ENCODE assay signal across 9 cellular contexts in the genomic region with DNA sequence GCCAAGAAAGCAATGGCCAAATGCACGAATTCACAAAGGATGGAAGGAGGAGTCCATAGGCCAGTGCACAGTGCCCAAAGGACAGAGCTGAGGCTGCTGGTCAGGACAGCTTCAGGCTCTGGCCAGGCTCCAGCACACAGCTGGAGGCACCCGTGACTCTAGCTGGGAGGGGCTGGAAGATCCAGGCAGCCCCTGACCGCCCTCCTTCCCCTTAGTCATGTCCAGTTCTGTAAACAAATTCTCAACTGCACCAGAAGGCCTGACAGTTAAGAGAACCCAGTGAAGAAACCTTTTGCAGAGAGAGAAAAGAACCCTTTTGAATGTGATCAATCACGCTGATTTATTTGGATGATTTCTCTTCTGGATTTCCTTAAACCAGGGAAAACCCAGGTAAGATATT. TPM values are rescaled to one million over a fixed set of nuclear protein-coding genes. Genes with fewer than 3 reads are reported as not detected.
DNase-seq lines count a peak whose midpoint lies in the region; ATAC-seq, FAIRE-seq and TF ChIP-seq lines count a peak whose summit lies in the region.
"Had no signal": no experiment of that assay in that cellular context is flagged by ENCODE, and none has a peak within 500 bp of the region (broad histone marks: within the 10 kb centered on the region; RNA-seq: fewer than 3 reads in every experiment).

No MANE protein-coding gene starts in this region.

- TF ChIP-seq CTCF in Calu3 (IDR thresholded peaks at IDR 0.05; ENCODE audit: unreplicated experiment), result no peak
- no peak for TF ChIP-seq CTCF in CD4-positive, alpha-beta T cell (IDR thresholded peaks at IDR 0.05)

- H3K27ac Mint-ChIP-seq in Calu3 (ENCODE audit: unreplicated experiment), result no peak overlapping the region
- no peak overlapping the region for H3K27ac Mint-ChIP-seq in CD4-positive, alpha-beta T cell

- intact Hi-C loops in Calu3 (cut with micrococcal nuclease; ENCODE audit: unreplicated experiment), result no loop called here
- intact Hi-C loops in posterior vena cava (cut with DNase I), result loop anchor here in 1 of 2 donors (10.0 kb wide), 2 partner anchors 56 to 116 kb away; no protein-coding TSS in a partner anchor
- intact Hi-C loops in CD4-positive, alpha-beta T cell (cut with DNase I, micrococcal nuclease), result loop anchor here (10.0 kb wide), 2 partner anchors 164 to 406 kb away; partner anchors contain the start of genes IAH1 (in 1 of the 2) and KLF11 (in 1 of the 2)

- FAIRE-seq in GM12891 (lab: Jason Lieb, UNC), result no peak

- H3K27me3 Mint-ChIP-seq in Calu3 (ENCODE audit: unreplicated experiment), result no peaks in the 10 kb centered on the region
- no peaks in the 10 kb centered on the region for H3K27me3 Mint-ChIP-seq in CD4-positive, alpha-beta T cell

- peak; percentile 75 for ATAC-seq in SK-N-SH treated with all-trans-retinoic acid at 6 μM for 48 hours
- ATAC-seq in CD4-positive, alpha-beta T cell (ENCODE audit: poor library complexity), result no peak
- no peak for ATAC-seq in HG02623 (IDR thresholded peaks at IDR 0.05; ENCODE audit: unreplicated experiment)

- peaks cover 42% of the 10 kb centered on the region for H3K4me1 Mint-ChIP-seq in Calu3 (ENCODE audit: low read depth, unreplicated experiment)
- H3K4me1 Mint-ChIP-seq in CD4-positive, alpha-beta T cell (ENCODE audit: low read depth), result peaks cover 6% of the 10 kb centered on the region

- H3K4me3 Mint-ChIP-seq in Calu3 (ENCODE audit: low read depth, unreplicated experiment), result no peak overlapping the region
- no peak overlapping the region for H3K4me3 Mint-ChIP-seq in CD4-positive, alpha-beta T cell

- H3K9me3 ChIP-seq in CD4-positive, alpha-beta T cell (ENCODE audit: control insufficient read depth, low read length), result no peaks in the 10 kb centered on the region

- POLR2A ChIA-PET in CD4-positive, alpha-beta T cell (lab: Charles Lee), result interaction anchor here (1.4 kb wide), 1 partner anchor 8 kb away, joined by 3 read pairs; no protein-coding TSS in a partner anchor

- BruUV-seq in Calu3 (replicated peaks; lab: Mats Ljungman, UMichigan), result no TSS peak

- TF ChIP-seq POLR2A in GM12891 (IDR thresholded peaks at IDR 0.05; ENCODE audit: low read depth, low read length), result no peak

- no peaks in the 10 kb centered on the region for H3K36me3 Mint-ChIP-seq in Calu3 (ENCODE audit: insufficient read depth, unreplicated experiment)
- no peaks in the 10 kb centered on the region for H3K36me3 Mint-ChIP-seq in CD4-positive, alpha-beta T cell (ENCODE audit: low read depth)

- H3K27me3 ChIP-seq in CD4-positive, alpha-beta T cell (ENCODE audit: control insufficient read depth, insufficient read depth, low read length), result no peaks in the 10 kb centered on the region

- H3K9me3 Mint-ChIP-seq in Calu3 (ENCODE audit: low read depth, unreplicated experiment), result no peaks in the 10 kb centered on the region
- H3K9me3 Mint-ChIP-seq in CD4-positive, alpha-beta T cell, result no peaks in the 10 kb centered on the region

- no peak overlapping the region for H3K27ac ChIP-seq in CD4-positive, alpha-beta T cell (ENCODE audit: low read depth, low read length)

- CTCF ChIA-PET in Calu3 (lab: Charles Lee), result interaction anchor here (0.9 to 1.3 kb wide), 2 partner anchors 10 to 161 kb away, joined by 3 read pairs; no protein-coding TSS in a partner anchor
- CTCF ChIA-PET in CD4-positive, alpha-beta T cell (lab: Charles Lee), result interaction anchor here (0.9 kb wide), 1 partner anchor 58 kb away, joined by 3 read pairs; no protein-coding TSS in a partner anchor

- DNase-seq in Calu3 (peak; percentile 68), globus pallidus (ENCODE audit: low spot score) (peak; percentile 98), posterior vena cava (ENCODE audit: low spot score) (peak; percentile 93), GM12891 (ENCODE audit: insufficient read length, low spot score) (no peak), NCI-H1930 (lab: John Stamatoyannopoulos, UW) (no peak)
- DNase-seq in CD4-positive, alpha-beta T cell, result no peak
- DNase-seq: NCI-H2029 had no signal

TF ChIP-seq in SK-N-SH treated with all-trans-retinoic acid at 6 μM for 48 hours, 23 proteins besides CTCF, POLR2A, EP300 and RAD21:
- TF ChIP-seq PPARA (CRISPR knock-in tag; IDR thresholded peaks at IDR 0.05; ENCODE audit: borderline replicate concordance) (no peak), ZC3H10 (CRISPR knock-in tag; IDR thresholded peaks at IDR 0.05) (no peak), POU6F1 (CRISPR knock-in tag; IDR thresholded peaks at IDR 0.05; ENCODE audit: borderline replicate concordance, low read depth) (no peak), ARNTL (CRISPR knock-in tag; IDR thresholded peaks at IDR 0.05; ENCODE audit: borderline replicate concordance, low read depth) (no peak), ESRRG (CRISPR knock-in tag; IDR thresholded peaks at IDR 0.05) (no peak)
- TF ChIP-seq, protein P1, sequence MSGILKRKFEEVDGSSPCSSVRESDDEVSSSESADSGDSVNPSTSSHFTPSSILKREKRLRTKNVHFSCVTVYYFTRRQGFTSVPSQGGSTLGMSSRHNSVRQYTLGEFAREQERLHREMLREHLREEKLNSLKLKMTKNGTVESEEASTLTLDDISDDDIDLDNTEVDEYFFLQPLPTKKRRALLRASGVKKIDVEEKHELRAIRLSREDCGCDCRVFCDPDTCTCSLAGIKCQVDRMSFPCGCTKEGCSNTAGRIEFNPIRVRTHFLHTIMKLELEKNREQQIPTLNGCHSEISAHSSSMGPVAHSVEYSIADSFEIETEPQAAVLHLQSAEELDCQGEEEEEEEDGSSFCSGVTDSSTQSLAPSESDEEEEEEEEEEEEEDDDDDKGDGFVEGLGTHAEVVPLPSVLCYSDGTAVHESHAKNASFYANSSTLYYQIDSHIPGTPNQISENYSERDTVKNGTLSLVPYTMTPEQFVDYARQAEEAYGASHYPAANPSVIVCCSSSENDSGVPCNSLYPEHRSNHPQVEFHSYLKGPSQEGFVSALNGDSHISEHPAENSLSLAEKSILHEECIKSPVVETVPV (CRISPR knock-in tag; IDR thresholded peaks at IDR 0.05), result no peak

TF ChIP-seq in GM12891, 5 proteins besides CTCF, POLR2A, EP300 and RAD21:
- TF ChIP-seq POU2F2 (IDR thresholded peaks at IDR 0.05; ENCODE audit: low read depth, low read length), result no peak
- no peak for TF ChIP-seq SPI1 (IDR thresholded peaks at IDR 0.05; ENCODE audit: low read depth, low read length)
- no peak for TF ChIP-seq POLR2AphosphoS5 (IDR thresholded peaks at IDR 0.05; ENCODE audit: low read depth, low read length)
- no peak for TF ChIP-seq PAX5 (IDR thresholded peaks at IDR 0.05; ENCODE audit: insufficient read depth, low read length, severe bottlenecking)
- TF ChIP-seq TAF1 (IDR thresholded peaks at IDR 0.05; ENCODE audit: low read depth, low read length), result no peak

RNA-seq across cellular contexts. Expression of gene YWHAQ, which starts 7.7 kb away (rescaled TPM):
- total RNA-seq in Calu3 (2022) (296 and 307 TPM in 2 replicates), posterior vena cava (100 to 1,000 TPM; 243 to 339 TPM)
- total RNA-seq in CD4-positive, alpha-beta T cell, result 100 to 1,000 TPM in 1 of 2 experiments, 10 to 100 TPM in 1; 95.8 to 101 TPM
- polyA plus RNA-seq in GM12891 (2012; ENCODE audit: low read depth, missing spikeins), result 159 TPM

Comparison
In these comparisons a context has a peak if more than half of its experiments do, and no peak if none do; other contexts are left out.
1. DNase-seq: peak in Calu3 (single experiment), globus pallidus (single experiment) and posterior vena cava (single experiment); none in CD4-positive, alpha-beta T cell (0 of 10), GM12891 (single experiment) and NCI-H1930 (0 of 2).